ENCODE assay signal across 17 cellular contexts in the genomic region with DNA sequence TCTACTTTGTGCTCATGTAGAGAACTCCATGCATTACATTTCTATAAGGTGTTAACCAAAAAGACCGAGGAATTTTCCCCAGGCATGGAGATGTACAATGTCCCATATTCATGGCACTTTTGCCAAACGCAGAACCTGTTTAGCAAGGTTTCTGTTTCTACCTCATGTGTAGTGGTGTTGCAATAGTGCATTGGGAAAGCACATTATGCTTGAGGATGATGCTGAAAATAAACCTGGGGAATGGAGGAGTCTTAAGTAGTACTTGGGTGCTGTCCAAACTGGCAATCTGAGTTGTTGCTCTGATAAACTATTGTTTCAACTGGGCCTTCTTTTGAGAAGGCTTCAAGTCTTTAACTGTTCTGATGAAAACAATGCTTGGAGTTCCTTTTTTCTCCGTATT. TPM values are rescaled to one million over a fixed set of nuclear protein-coding genes. Genes with fewer than 3 reads are reported as not detected.
DNase-seq lines count a peak whose midpoint lies in the region; ATAC-seq and TF ChIP-seq lines count a peak whose summit lies in the region.
"Had no signal": no experiment of that assay in that cellular context is flagged by ENCODE, and none has a peak within 500 bp of the region (broad histone marks: within the 10 kb centered on the region; RNA-seq: fewer than 3 reads in every experiment).

No MANE protein-coding gene starts in this region.

- TF ChIP-seq CTCF in RWPE1 (conservative IDR thresholded peaks at IDR 0.05; ENCODE audit: low read depth) (no peak), smooth muscle cell (IDR thresholded peaks at IDR 0.05; ENCODE audit: borderline replicate concordance, insufficient read depth, poor library complexity, severe bottlenecking) (no peak), ovary (IDR thresholded peaks at IDR 0.05) (no peak)

- WGBS in smooth muscle cell (ENCODE audit: low lambda C conversion rate) = 81% methylated on average over 3 of the region's 3 CpGs
- WGBS in ovary, 3 donors = 67 to 73% (median 69%) methylated on average over 3 of the region's 3 CpGs

- POLR2A ChIA-PET in RWPE1 (lab: Yijun Ruan, JAX; ENCODE audit: low non-redundant PET) = no interaction called here

- no peak overlapping the region for H3K4me2 ChIP-seq in smooth muscle cell

- H2AFZ ChIP-seq in smooth muscle cell (ENCODE audit: low read depth) = no peak overlapping the region

- intact Hi-C loops in ovary (cut with DNase I) = no loop called here

- H3F3A ChIP-seq in smooth muscle cell (ENCODE audit: low read depth) = no peaks in the 10 kb centered on the region

- TF ChIP-seq EP300 in ovary (IDR thresholded peaks at IDR 0.05) = no peak

- H3K9me3 ChIP-seq in smooth muscle cell (replicated peaks; ENCODE audit: low read depth) (no peaks in the 10 kb centered on the region), ovary (no peaks in the 10 kb centered on the region)

- CTCF ChIA-PET in RWPE1 (lab: Yijun Ruan, JAX) = interaction anchor here (0.7 kb wide), 1 partner anchor 308 kb away, joined by 3 read pairs; no protein-coding TSS in a partner anchor

- H3K27me3 ChIP-seq in smooth muscle cell (ENCODE audit: low read depth) (no peaks in the 10 kb centered on the region), ovary (no peaks in the 10 kb centered on the region)

- TF ChIP-seq POLR2A in ovary (IDR thresholded peaks at IDR 0.05) = no peak

- no peaks in the 10 kb centered on the region for H3K36me3 ChIP-seq in smooth muscle cell (ENCODE audit: low read depth)
- no peaks in the 10 kb centered on the region for H3K36me3 ChIP-seq in ovary

- no peak overlapping the region for H3K4me3 ChIP-seq in smooth muscle cell
- H3K4me3 ChIP-seq in ovary = no peak overlapping the region

- H3K4me1 ChIP-seq in smooth muscle cell (ENCODE audit: low read depth) (no peaks in the 10 kb centered on the region), ovary (ENCODE audit: insufficient read depth) (no peaks in the 10 kb centered on the region)

- H3K79me2 ChIP-seq in smooth muscle cell (ENCODE audit: low read depth) = no peaks in the 10 kb centered on the region

- DNase-seq in NCI-H510A treated with DMSO at 0.1 percent for 48 hours (lab: John Stamatoyannopoulos, UW) (peak; percentile 24), NCI-H510A (lab: John Stamatoyannopoulos, UW) (no peak), RWPE1 (ENCODE audit: low spot score) (peak; percentile 78), fibroblast of peridontal ligament (ENCODE audit: extremely low read depth) (peak; percentile 64), smooth muscle cell (lab: John Stamatoyannopoulos, UW; ENCODE audit: unreplicated experiment) (no peak), ovary (no peak)
- no peak for DNase-seq in activated T-cell treated with anti-CD3 and anti-CD28 coated beads, Interleukin-2, amount 50 U/mL, for 1 hour
- DNase-seq: ACHN; activated CD8-positive, alpha-beta T cell treated with anti-CD3 and anti-CD28 coated beads, Interleukin-2, amount 10 ng/mL, durations not matched to agents 7 days and 5 days; activated gamma-delta T cell treated with Interleukin-2 at 50 U/mL for 16 hours; nucleus accumbens; SHP77 treated with DMSO at 0.1 percent for 48 hours; stimulated activated CD4-positive, alpha-beta T cell treated with anti-CD3 and anti-CD28 coated beads, Interleukin-15, amount 100 ng/mL, for 24 hours had no signal

- ATAC-seq in GM18867 (IDR thresholded peaks at IDR 0.05; ENCODE audit: unreplicated experiment) = no peak
- ATAC-seq: activated CD8-positive, alpha-beta T cell treated with anti-CD3 and anti-CD28 coated beads, Interleukin-2, amount 10 ng/mL, durations not matched to agents 7 days and 5 days had no signal

- H4K20me1 ChIP-seq in smooth muscle cell (ENCODE audit: low read depth) = no peaks in the 10 kb centered on the region

- H3K9ac ChIP-seq in smooth muscle cell (ENCODE audit: low read depth) = no peak overlapping the region

- no peak overlapping the region for H3K27ac ChIP-seq in RWPE1
- peak overlapping the region; percentile 46 for H3K27ac ChIP-seq in smooth muscle cell (ENCODE audit: low read depth)
- no peak overlapping the region for H3K27ac ChIP-seq in ovary
- H3K27ac ChIP-seq: HL-60 had no signal

RNA-seq across cellular contexts. Expression of a gene that starts 11.5 kb away (rescaled TPM):
- total RNA-seq in smooth muscle cell = 3.2 and 3.5 TPM in 2 replicates
- 0.26 TPM in 1 of 2 replicates, not detected in the other for polyA plus RNA-seq in smooth muscle cell
- 1 to 10 TPM in 1 of 7 donors, under 1 TPM in 2, not detected in 4; 0.25 to 4.5 (median 0.56) TPM for total RNA-seq in ovary
- under 1 TPM in 1 of 2 donors, not detected in 1; 0.50 TPM for polyA plus RNA-seq in ovary
- total RNA-seq: activated CD8-positive, alpha-beta T cell treated with anti-CD3 and anti-CD28 coated beads, Interleukin-2, amount 10 ng/mL, durations not matched to agents 7 days and 5 days; NCI-H460; temporal lobe had no signal

Comparison
In these comparisons a context has a peak if more than half of its experiments do, and no peak if none do; other contexts are left out.
1. DNase-seq: peak in NCI-H510A treated with DMSO at 0.1 percent for 48 hours (single experiment), RWPE1 (single experiment) and fibroblast of peridontal ligament (single experiment); none in NCI-H510A (single experiment), smooth muscle cell (single experiment), ovary (0 of 5) and activated T-cell treated with anti-CD3 and anti-CD28 coated beads, Interleukin-2, amount 50 U/mL, for 1 hour (single experiment).